ENCODE assay signal across 8 cellular contexts in genomic region chr12:53492830-53493609, GRCh38. TPM values are rescaled to one million over a fixed set of nuclear protein-coding genes. Genes with fewer than 3 reads are reported as not detected.
A peak's percentile ranks its signal among the peaks of the same experiment; 100 is the strongest.
DNase-seq lines count a peak whose midpoint lies in the region; ATAC-seq, FAIRE-seq and TF ChIP-seq lines count a peak whose summit lies in the region.

No MANE protein-coding gene starts in this region.

- H3K36me3 ChIP-seq in bronchial epithelial cell (ENCODE audit: control insufficient read depth, insufficient read depth, low read length): peaks cover under 1% of the 10 kb centered on the region

- peak overlapping the region; percentile 84 for H3K27ac Mint-ChIP-seq in activated B cell treated with CpG ODN at 0.5 μM for 24 hours

- H3K4me3 Mint-ChIP-seq in activated B cell treated with CpG ODN at 0.5 μM for 24 hours: peak overlapping the region; percentile 87

- CTCF ChIA-PET in activated B cell treated with CpG ODN at 0.5 μM for 24 hours (lab: Charles Lee): interaction anchor here (1.2 to 1.4 kb wide), 2 partner anchors 11 to 169 kb away, joined by 3 to 4 read pairs; no protein-coding TSS in a partner anchor

- TF ChIP-seq CTCF in activated B cell treated with CpG ODN at 0.5 μM for 24 hours (IDR thresholded peaks at IDR 0.05) (no peak), bronchial epithelial cell (IDR thresholded peaks at IDR 0.05; ENCODE audit: insufficient read depth, low read length, severe bottlenecking) (no peak)

- POLR2A ChIA-PET in activated B cell treated with CpG ODN at 0.5 μM for 24 hours (lab: Charles Lee): interaction anchor here (0.7 to 5.3 kb wide), 6 partner anchors 7 to 52 kb away, joined by 3 to 53 read pairs (median 6); partner anchors contain the start of genes MAP3K12, PRR13 and TARBP2

- no peaks in the 10 kb centered on the region for H3K27me3 Mint-ChIP-seq in activated B cell treated with CpG ODN at 0.5 μM for 24 hours

- peak; percentile 84 for TF ChIP-seq POLR2A in GM18526 (IDR thresholded peaks at IDR 0.05; ENCODE audit: extremely low read depth, insufficient read length)

- H3K9me3 Mint-ChIP-seq in activated B cell treated with CpG ODN at 0.5 μM for 24 hours: no peaks in the 10 kb centered on the region

- no peak for FAIRE-seq in bronchial epithelial cell (lab: Jason Lieb, UNC)

- ATAC-seq in HG03095 (IDR thresholded peaks at IDR 0.05; ENCODE audit: unreplicated experiment) (peak; percentile 92), activated B cell treated with CpG ODN at 0.5 μM for 24 hours (ENCODE audit: low read depth) (peak; percentile 92)

- peaks cover 1% of the 10 kb centered on the region for H3K36me3 Mint-ChIP-seq in activated B cell treated with CpG ODN at 0.5 μM for 24 hours (ENCODE audit: low read depth)

- intact Hi-C loops in activated B cell treated with CpG ODN at 0.5 μM for 24 hours (cut with micrococcal nuclease): loop anchor here (1.0 to 2.0 kb wide), 3 partner anchors 8 to 172 kb away; partner anchors contain the start of genes AAAS, PRR13 and TARBP2

- H3K4me1 Mint-ChIP-seq in activated B cell treated with CpG ODN at 0.5 μM for 24 hours: peaks cover 21% of the 10 kb centered on the region

- H3K27me3 ChIP-seq in bronchial epithelial cell (ENCODE audit: control insufficient read depth, insufficient read depth, low read length): no peaks in the 10 kb centered on the region

- DNase-seq in A172 (ENCODE audit: low spot score) (peak; percentile 81), NCI-H2171 treated with DMSO at 0.1 percent for 48 hours (lab: John Stamatoyannopoulos, UW) (peak; percentile 91), activated B cell treated with CpG ODN at 0.5 μM for 24 hours (peak; percentile 95), bronchial epithelial cell (ENCODE audit: low read depth) (peak; percentile 65), inferior parietal cortex (ENCODE audit: extremely low spot score) (peak; percentile 90), smooth muscle cell of the brain vasculature (ENCODE audit: low read depth, low spot score) (peak; percentile 66)

- H3K4me3 ChIP-seq in bronchial epithelial cell (ENCODE audit: low read depth, low read length): peak overlapping the region; percentile 54

RNA-seq across cellular contexts. Expression of gene MAP3K12, which starts 6.2 kb away (rescaled TPM):
- 14.0 and 14.7 TPM in 2 replicates for total RNA-seq in A172 (2014; rRNA removed; shearing (Covaris generic))
- total RNA-seq in activated B cell treated with CpG ODN at 0.5 μM for 24 hours (3.6 and 6.0 TPM in 2 replicates), bronchial epithelial cell (2.0 and 3.9 TPM in 2 replicates)

RNA-seq across cellular contexts. Expression of gene TARBP2, which starts 8.1 kb away (rescaled TPM):
- total RNA-seq in A172 (2014; rRNA removed; shearing (Covaris generic)): 53.2 and 60.0 TPM in 2 replicates
- 45.7 and 49.6 TPM in 2 replicates for total RNA-seq in activated B cell treated with CpG ODN at 0.5 μM for 24 hours
- total RNA-seq in bronchial epithelial cell: 27.6 and 32.4 TPM in 2 replicates

RNA-seq across cellular contexts. Expression of gene NPFF, which starts 14.3 kb away (rescaled TPM):
- not detected in 2 replicates for total RNA-seq in A172 (2014; rRNA removed; shearing (Covaris generic))
- total RNA-seq in activated B cell treated with CpG ODN at 0.5 μM for 24 hours: not detected in 2 replicates
- not detected in 2 replicates for total RNA-seq in bronchial epithelial cell

RNA-seq across cellular contexts. Expression of gene PCBP2, which starts 41.1 kb away (rescaled TPM):
- total RNA-seq in A172 (2014; rRNA removed; shearing (Covaris generic)): 107 and 137 TPM in 2 replicates
- total RNA-seq in activated B cell treated with CpG ODN at 0.5 μM for 24 hours (841 and 853 TPM in 2 replicates), bronchial epithelial cell (128 and 133 TPM in 2 replicates)

RNA-seq across cellular contexts. Expression of gene PRR13, which starts 51.5 kb away (rescaled TPM):
- 75.2 and 180 TPM in 2 replicates for total RNA-seq in A172 (2014; rRNA removed; shearing (Covaris generic))
- total RNA-seq in activated B cell treated with CpG ODN at 0.5 μM for 24 hours (266 and 288 TPM in 2 replicates), bronchial epithelial cell (29.0 and 40.5 TPM in 2 replicates)

Comparison
In these comparisons a context has a peak if more than half of its experiments do, and no peak if none do; other contexts are left out.
1. Peak in every context shown above with its lines: DNase-seq, ATAC-seq and H3K4me3 ChIP-seq.